ENCODE assay signal across 1 cellular context in genomic region chr21:36155603-36156338, GRCh38.
TF ChIP-seq lines count a peak whose summit lies in the region.

No MANE protein-coding gene starts in this region.

TF ChIP-seq in HepG2, 621 proteins besides CTCF, POLR2A, EP300 and RAD21 (continued from another document and continues in another):
- TF ChIP-seq KIAA2018 (CRISPR knock-in tag; IDR thresholded peaks at IDR 0.05; ENCODE audit: borderline replicate concordance) (no peak), SNAPC2 (CRISPR knock-in tag; IDR thresholded peaks at IDR 0.05) (0 out of 2 replicates have a peak, but pooled peaks have one; percentile 30), HMG20A (CRISPR knock-in tag; IDR thresholded peaks at IDR 0.05; ENCODE audit: borderline replicate concordance) (no peak), SMC3 (IDR thresholded peaks at IDR 0.05; ENCODE audit: low read length) (no peak), HIVEP1 (CRISPR knock-in tag; IDR thresholded peaks at IDR 0.05) (peak; percentile 60), PITX1 (CRISPR knock-in tag; IDR thresholded peaks at IDR 0.05) (no peak), SAP130 (CRISPR knock-in tag; IDR thresholded peaks at IDR 0.05; ENCODE audit: low read depth) (peak; percentile 19; the same call in 1 of the 2 replicates), ZNF280B (CRISPR knock-in tag; IDR thresholded peaks at IDR 0.05; ENCODE audit: borderline replicate concordance) (no peak), ZNF121 (CRISPR knock-in tag; IDR thresholded peaks at IDR 0.05) (no peak), ZNF660 (CRISPR knock-in tag; IDR thresholded peaks at IDR 0.05; ENCODE audit: borderline replicate concordance, low read depth) (no peak), REPIN1 (CRISPR knock-in tag; IDR thresholded peaks at IDR 0.05; ENCODE audit: borderline replicate concordance, low read depth) (no peak), ZFP36L1 (CRISPR knock-in tag; IDR thresholded peaks at IDR 0.05) (no peak), PRDM15 (CRISPR knock-in tag; IDR thresholded peaks at IDR 0.05) (no peak), ZNF670 (CRISPR knock-in tag; IDR thresholded peaks at IDR 0.05; ENCODE audit: borderline replicate concordance) (0 out of 2 replicates have a peak, but pooled peaks have one; percentile 35), NR2F6 (IDR thresholded peaks at IDR 0.05) (no peak), NR2F6 (CRISPR knock-in tag; IDR thresholded peaks at IDR 0.05) (no peak), RFXAP (CRISPR knock-in tag; IDR thresholded peaks at IDR 0.05; ENCODE audit: borderline replicate concordance) (no peak), KDM2A (CRISPR knock-in tag; IDR thresholded peaks at IDR 0.05; ENCODE audit: borderline replicate concordance, low read depth) (no peak), RBM39 (IDR thresholded peaks at IDR 0.05; ENCODE audit: low read depth, low read length, poor library complexity, severe bottlenecking) (no peak), MEF2D (CRISPR knock-in tag; IDR thresholded peaks at IDR 0.05) (peak; percentile 38; the same call in 1 of the 2 replicates), CHCHD3 (CRISPR knock-in tag; IDR thresholded peaks at IDR 0.05) (no peak), DZIP1 (CRISPR knock-in tag; IDR thresholded peaks at IDR 0.05) (no peak), ZNF761 (CRISPR knock-in tag; conservative IDR thresholded peaks at IDR 0.05) (no peak), POGK (CRISPR knock-in tag; conservative IDR thresholded peaks at IDR 0.05) (0 out of 2 replicates have a peak, but pooled peaks have one; percentile 44), ZNF468 (CRISPR knock-in tag; IDR thresholded peaks at IDR 0.05) (no peak), DMAP1 (CRISPR knock-in tag; IDR thresholded peaks at IDR 0.05) (0 out of 2 replicates have a peak, but pooled peaks have one; percentile 32), MTF2 (CRISPR knock-in tag; IDR thresholded peaks at IDR 0.05; ENCODE audit: borderline replicate concordance) (peak; percentile 59; the same call in 1 of the 2 replicates), ZFP41 (CRISPR knock-in tag; IDR thresholded peaks at IDR 0.05; ENCODE audit: borderline replicate concordance) (no peak), ZNF205 (CRISPR knock-in tag; IDR thresholded peaks at IDR 0.05) (no peak), RFX3 (CRISPR knock-in tag; IDR thresholded peaks at IDR 0.05) (no peak), MNT (IDR thresholded peaks at IDR 0.05) (no peak), ZNF83 (CRISPR knock-in tag; IDR thresholded peaks at IDR 0.05; ENCODE audit: borderline replicate concordance) (no peak), ZNF777 (CRISPR knock-in tag; IDR thresholded peaks at IDR 0.05) (peak; percentile 50), ZNF317 (CRISPR knock-in tag; IDR thresholded peaks at IDR 0.05) (0 out of 2 replicates have a peak, but pooled peaks have one; percentile 46), JUND (CRISPR knock-in tag; IDR thresholded peaks at IDR 0.05) (no peak), PATZ1 (CRISPR knock-in tag; IDR thresholded peaks at IDR 0.05) (0 out of 2 replicates have a peak, but pooled peaks have one; percentile 11), ZNF891 (CRISPR knock-in tag; IDR thresholded peaks at IDR 0.05) (no peak), ZNF256 (CRISPR knock-in tag; conservative IDR thresholded peaks at IDR 0.05) (no peak), GZF1 (CRISPR knock-in tag; IDR thresholded peaks at IDR 0.05) (no peak), KLF9 (CRISPR knock-in tag; IDR thresholded peaks at IDR 0.05; ENCODE audit: low read depth) (no peak), ZNF446 (CRISPR knock-in tag; IDR thresholded peaks at IDR 0.05) (no peak)
